In the genomic region with DNA sequence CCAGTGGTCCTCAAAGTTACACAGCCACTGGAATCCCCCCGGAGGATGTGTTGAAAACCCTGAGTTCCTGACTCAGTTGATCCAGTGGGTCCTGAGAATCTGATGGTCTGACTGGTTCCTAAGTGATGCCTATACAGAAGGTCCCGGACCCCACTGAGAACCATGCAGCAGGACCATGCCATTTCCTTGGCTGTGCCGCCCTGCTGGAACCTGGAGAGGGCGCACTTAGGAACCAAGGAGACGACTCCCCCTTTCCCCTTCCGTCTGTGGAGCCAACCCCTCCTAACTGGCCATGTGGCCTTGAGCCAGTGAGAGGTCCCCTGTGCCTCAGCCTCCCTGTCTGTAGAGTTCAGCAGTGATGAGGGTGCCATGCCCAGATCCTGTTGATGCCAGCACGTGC, we compare ENCODE assay signal across 2 cellular contexts.
TF ChIP-seq lines count a peak whose summit lies in the region.

No MANE protein-coding gene starts in this region.

TF ChIP-seq in HCT116, 20 proteins besides CTCF, POLR2A, EP300 and RAD21 (continued from another document):
- TF ChIP-seq, protein P1, sequence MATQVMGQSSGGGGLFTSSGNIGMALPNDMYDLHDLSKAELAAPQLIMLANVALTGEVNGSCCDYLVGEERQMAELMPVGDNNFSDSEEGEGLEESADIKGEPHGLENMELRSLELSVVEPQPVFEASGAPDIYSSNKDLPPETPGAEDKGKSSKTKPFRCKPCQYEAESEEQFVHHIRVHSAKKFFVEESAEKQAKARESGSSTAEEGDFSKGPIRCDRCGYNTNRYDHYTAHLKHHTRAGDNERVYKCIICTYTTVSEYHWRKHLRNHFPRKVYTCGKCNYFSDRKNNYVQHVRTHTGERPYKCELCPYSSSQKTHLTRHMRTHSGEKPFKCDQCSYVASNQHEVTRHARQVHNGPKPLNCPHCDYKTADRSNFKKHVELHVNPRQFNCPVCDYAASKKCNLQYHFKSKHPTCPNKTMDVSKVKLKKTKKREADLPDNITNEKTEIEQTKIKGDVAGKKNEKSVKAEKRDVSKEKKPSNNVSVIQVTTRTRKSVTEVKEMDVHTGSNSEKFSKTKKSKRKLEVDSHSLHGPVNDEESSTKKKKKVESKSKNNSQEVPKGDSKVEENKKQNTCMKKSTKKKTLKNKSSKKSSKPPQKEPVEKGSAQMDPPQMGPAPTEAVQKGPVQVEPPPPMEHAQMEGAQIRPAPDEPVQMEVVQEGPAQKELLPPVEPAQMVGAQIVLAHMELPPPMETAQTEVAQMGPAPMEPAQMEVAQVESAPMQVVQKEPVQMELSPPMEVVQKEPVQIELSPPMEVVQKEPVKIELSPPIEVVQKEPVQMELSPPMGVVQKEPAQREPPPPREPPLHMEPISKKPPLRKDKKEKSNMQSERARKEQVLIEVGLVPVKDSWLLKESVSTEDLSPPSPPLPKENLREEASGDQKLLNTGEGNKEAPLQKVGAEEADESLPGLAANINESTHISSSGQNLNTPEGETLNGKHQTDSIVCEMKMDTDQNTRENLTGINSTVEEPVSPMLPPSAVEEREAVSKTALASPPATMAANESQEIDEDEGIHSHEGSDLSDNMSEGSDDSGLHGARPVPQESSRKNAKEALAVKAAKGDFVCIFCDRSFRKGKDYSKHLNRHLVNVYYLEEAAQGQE (IDR thresholded peaks at IDR 0.05; ENCODE audit: low read depth): no peak
- TF ChIP-seq SIN3A (IDR thresholded peaks at IDR 0.05; ENCODE audit: low read depth) (no peak), ELF1 (IDR thresholded peaks at IDR 0.05; ENCODE audit: borderline replicate concordance, low read depth) (no peak), EZH2phosphoT487 (IDR thresholded peaks at IDR 0.05; ENCODE audit: borderline replicate concordance) (no peak), JUND (IDR thresholded peaks at IDR 0.05) (no peak), CEBPB (IDR thresholded peaks at IDR 0.05; ENCODE audit: low read depth) (no peak), TCF7L2 (IDR thresholded peaks at IDR 0.05; ENCODE audit: borderline replicate concordance, extremely low read depth, insufficient read depth, insufficient read length) (no peak), ZNF274 (IDR thresholded peaks at IDR 0.05; ENCODE audit: low read depth, low read length) (no peak), SP1 (IDR thresholded peaks at IDR 0.05; ENCODE audit: low read depth) (no peak), ZFX (IDR thresholded peaks at IDR 0.05) (no peak), FOSL1 (IDR thresholded peaks at IDR 0.05; ENCODE audit: low read depth) (no peak), EZH2 (IDR thresholded peaks at IDR 0.05) (no peak), YY1 (IDR thresholded peaks at IDR 0.05; ENCODE audit: extremely low read depth, insufficient replicate concordance, low read depth, low read length) (no peak)
- TF ChIP-seq, protein P2, sequence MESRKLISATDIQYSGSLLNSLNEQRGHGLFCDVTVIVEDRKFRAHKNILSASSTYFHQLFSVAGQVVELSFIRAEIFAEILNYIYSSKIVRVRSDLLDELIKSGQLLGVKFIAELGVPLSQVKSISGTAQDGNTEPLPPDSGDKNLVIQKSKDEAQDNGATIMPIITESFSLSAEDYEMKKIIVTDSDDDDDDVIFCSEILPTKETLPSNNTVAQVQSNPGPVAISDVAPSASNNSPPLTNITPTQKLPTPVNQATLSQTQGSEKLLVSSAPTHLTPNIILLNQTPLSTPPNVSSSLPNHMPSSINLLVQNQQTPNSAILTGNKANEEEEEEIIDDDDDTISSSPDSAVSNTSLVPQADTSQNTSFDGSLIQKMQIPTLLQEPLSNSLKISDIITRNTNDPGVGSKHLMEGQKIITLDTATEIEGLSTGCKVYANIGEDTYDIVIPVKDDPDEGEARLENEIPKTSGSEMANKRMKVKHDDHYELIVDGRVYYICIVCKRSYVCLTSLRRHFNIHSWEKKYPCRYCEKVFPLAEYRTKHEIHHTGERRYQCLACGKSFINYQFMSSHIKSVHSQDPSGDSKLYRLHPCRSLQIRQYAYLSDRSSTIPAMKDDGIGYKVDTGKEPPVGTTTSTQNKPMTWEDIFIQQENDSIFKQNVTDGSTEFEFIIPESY (IDR thresholded peaks at IDR 0.05; ENCODE audit: extremely low read depth, insufficient replicate concordance, low read length): no peak
- TF ChIP-seq, protein P3, sequence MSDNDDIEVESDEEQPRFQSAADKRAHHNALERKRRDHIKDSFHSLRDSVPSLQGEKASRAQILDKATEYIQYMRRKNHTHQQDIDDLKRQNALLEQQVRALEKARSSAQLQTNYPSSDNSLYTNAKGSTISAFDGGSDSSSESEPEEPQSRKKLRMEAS (IDR thresholded peaks at IDR 0.05): no peak
- TF ChIP-seq, protein P4, sequence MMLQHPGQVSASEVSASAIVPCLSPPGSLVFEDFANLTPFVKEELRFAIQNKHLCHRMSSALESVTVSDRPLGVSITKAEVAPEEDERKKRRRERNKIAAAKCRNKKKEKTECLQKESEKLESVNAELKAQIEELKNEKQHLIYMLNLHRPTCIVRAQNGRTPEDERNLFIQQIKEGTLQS (IDR thresholded peaks at IDR 0.05): no peak

TF ChIP-seq in WTC11, 78 proteins besides CTCF, POLR2A, EP300 and RAD21 (continued from another document):
- TF ChIP-seq, protein P5, sequence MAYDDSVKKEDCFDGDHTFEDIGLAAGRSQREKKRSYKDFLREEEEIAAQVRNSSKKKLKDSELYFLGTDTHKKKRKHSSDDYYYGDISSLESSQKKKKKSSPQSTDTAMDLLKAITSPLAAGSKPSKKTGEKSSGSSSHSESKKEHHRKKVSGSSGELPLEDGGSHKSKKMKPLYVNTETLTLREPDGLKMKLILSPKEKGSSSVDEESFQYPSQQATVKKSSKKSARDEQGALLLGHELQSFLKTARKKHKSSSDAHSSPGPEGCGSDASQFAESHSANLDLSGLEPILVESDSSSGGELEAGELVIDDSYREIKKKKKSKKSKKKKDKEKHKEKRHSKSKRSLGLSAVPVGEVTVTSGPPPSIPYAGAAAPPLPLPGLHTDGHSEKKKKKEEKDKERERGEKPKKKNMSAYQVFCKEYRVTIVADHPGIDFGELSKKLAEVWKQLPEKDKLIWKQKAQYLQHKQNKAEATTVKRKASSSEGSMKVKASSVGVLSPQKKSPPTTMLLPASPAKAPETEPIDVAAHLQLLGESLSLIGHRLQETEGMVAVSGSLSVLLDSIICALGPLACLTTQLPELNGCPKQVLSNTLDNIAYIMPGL (CRISPR knock-in tag; IDR thresholded peaks at IDR 0.05): no peak
- TF ChIP-seq, protein P6, sequence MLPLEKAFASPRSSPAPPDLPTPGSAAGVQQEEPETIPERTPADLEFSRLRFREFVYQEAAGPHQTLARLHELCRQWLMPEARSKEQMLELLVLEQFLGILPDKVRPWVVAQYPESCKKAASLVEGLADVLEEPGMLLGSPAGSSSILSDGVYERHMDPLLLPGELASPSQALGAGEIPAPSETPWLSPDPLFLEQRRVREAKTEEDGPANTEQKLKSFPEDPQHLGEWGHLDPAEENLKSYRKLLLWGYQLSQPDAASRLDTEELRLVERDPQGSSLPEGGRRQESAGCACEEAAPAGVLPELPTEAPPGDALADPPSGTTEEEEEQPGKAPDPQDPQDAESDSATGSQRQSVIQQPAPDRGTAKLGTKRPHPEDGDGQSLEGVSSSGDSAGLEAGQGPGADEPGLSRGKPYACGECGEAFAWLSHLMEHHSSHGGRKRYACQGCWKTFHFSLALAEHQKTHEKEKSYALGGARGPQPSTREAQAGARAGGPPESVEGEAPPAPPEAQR (CRISPR knock-in tag; IDR thresholded peaks at IDR 0.05): 0 out of 2 replicates have a peak, but pooled peaks have one; percentile 79
- TF ChIP-seq ZNF396 (CRISPR knock-in tag; IDR thresholded peaks at IDR 0.05; ENCODE audit: borderline replicate concordance): 0 out of 2 replicates have a peak, but pooled peaks have one; percentile 18
